Comparison of ENCODE assay signal across 8 cellular contexts in the genomic region with DNA sequence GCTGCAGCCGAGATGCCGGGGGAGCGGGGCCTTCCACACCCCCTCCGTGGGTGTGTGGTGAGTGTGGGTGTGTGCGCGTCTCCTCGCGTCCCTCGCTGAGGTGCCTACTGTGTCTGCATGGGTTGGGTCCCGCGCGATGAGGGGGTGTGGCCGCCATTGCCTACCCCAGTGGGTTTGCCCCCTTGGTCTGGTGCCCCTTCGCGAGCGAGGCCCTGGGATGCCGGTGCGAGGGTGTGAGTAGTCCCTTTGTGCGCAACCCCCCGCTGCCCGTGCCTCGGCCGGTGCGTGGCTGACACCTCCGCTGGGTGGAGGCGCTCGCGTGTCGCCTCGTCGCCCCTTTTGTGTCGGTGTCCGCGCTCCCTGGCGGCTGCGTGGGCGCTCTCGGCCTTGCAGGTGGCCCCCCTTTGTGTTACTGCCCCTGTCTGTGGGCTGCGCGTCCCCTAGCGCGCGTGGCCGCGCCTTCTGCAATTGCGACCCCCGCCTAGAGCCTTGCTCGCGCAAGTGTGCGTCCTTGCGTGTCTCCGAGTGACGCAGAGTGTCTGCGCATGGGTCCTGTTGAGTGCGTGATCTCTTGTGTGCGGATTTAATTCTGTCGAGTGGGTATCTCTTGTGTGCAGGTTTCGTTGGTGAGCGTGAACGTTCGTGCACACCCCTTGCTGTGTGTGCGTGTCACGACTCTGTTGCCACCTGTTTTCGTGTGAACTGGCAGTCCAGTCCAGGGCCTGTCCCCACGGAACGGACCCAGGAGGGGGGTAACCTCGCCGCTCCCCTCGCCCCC. TPM values are rescaled to one million over a fixed set of nuclear protein-coding genes. Genes with fewer than 3 reads are reported as not detected.
DNase-seq lines count a peak whose midpoint lies in the region; FAIRE-seq and TF ChIP-seq lines count a peak whose summit lies in the region.

No MANE protein-coding gene starts in this region.

- H2BK120ac ChIP-seq in mesenchymal stem cell (ENCODE audit: low read depth, low read length) = peak overlapping the region; percentile 80

- H2AFZ ChIP-seq in mesenchymal stem cell (ENCODE audit: low read depth, low read length) = peak overlapping the region; percentile 87

- H4K91ac ChIP-seq in mesenchymal stem cell (ENCODE audit: low read length) = peak overlapping the region; percentile 74

- peak overlapping the region; percentile 83 for H2BK5ac ChIP-seq in mesenchymal stem cell (ENCODE audit: low read depth, low read length, poor library complexity, severe bottlenecking)

- H2AK5ac ChIP-seq in mesenchymal stem cell (ENCODE audit: low read length, severe bottlenecking) = peak overlapping the region; percentile 39

- peaks cover 0 to 19% of the 10 kb centered on the region in 2 experiments for H3K36me3 ChIP-seq in mesenchymal stem cell (ENCODE audit: control insufficient read depth in 1 of 2, insufficient read depth in 2 of 2, low read depth in 1 of 2, low read length in 2 of 2)

- H4K8ac ChIP-seq in mesenchymal stem cell (ENCODE audit: low read length) = peak overlapping the region; percentile 94

- H3K9ac ChIP-seq in mesenchymal stem cell (ENCODE audit: low read length) = peak overlapping the region; percentile 81

- peak overlapping the region; percentile 95 for H2BK15ac ChIP-seq in mesenchymal stem cell (ENCODE audit: low read depth, poor library complexity, severe bottlenecking)

- WGBS in mesenchymal stem cell = under 1% methylated on average over 63 of the region's 69 CpGs

- no peaks in the 10 kb centered on the region for H3K27me3 ChIP-seq in mesenchymal stem cell (ENCODE audit: control insufficient read depth in 1 of 2, insufficient read depth in 1 of 2, low read length in 2 of 2)

- H3K79me1 ChIP-seq in mesenchymal stem cell (replicated peaks; ENCODE audit: low read length, poor library complexity, severe bottlenecking) = peaks cover 16% of the 10 kb centered on the region

- peak overlapping the region; percentile 91 to 99 for H3K18ac ChIP-seq in mesenchymal stem cell (ENCODE audit: low read depth in 1 of 2, low read length in 2 of 2)

- H3K9me3 ChIP-seq in mesenchymal stem cell (ENCODE audit: control insufficient read depth, low read length) = no peaks in the 10 kb centered on the region

- peak overlapping the region; percentile 46 for H3K27ac ChIP-seq in mesenchymal stem cell (ENCODE audit: low read length, poor library complexity, severe bottlenecking)

- peak overlapping the region in 1 of 2 experiments; percentile 100 for H3K14ac ChIP-seq in mesenchymal stem cell (ENCODE audit: low read length in 2 of 2)

- peak overlapping the region; percentile 69 to 100 for H3K4ac ChIP-seq in mesenchymal stem cell (ENCODE audit: low read depth in 1 of 2, low read length in 2 of 2)

- peaks cover 5% of the 10 kb centered on the region for H3K4me1 ChIP-seq in mesenchymal stem cell (ENCODE audit: control insufficient read depth, insufficient read depth, low read depth, low read length)

- peak; percentile 35 for TF ChIP-seq POLR2A in GM12891 (IDR thresholded peaks at IDR 0.05; ENCODE audit: low read depth, low read length)

- TF ChIP-seq CTCF in HFF-Myc (IDR thresholded peaks at IDR 0.05; ENCODE audit: low read depth, low read length, missing control alignments) = no peak

- H3K4me3 ChIP-seq in HFF-Myc (replicated peaks; ENCODE audit: low read depth, low read length) = peak overlapping the region; percentile 94
- H3K4me3 ChIP-seq in mesenchymal stem cell (ENCODE audit: insufficient read depth in 1 of 2, low read depth in 1 of 2, low read length in 2 of 2) = peak overlapping the region; percentile 84 to 98

- DNase-seq in GM12891 (ENCODE audit: insufficient read length, low spot score) = peak; percentile 27
- no peak for DNase-seq in HFF-Myc (ENCODE audit: extremely low read depth, low read depth)
- DNase-seq in NCI-H1105 (lab: John Stamatoyannopoulos, UW) = peak; percentile 14
- DNase-seq in activated CD4-positive, alpha-beta T cell treated with anti-CD3 and anti-CD28 coated beads, Interleukin-2, amount 50 U/mL, for 24 hours (ENCODE audit: low read depth in 1 of 2, low spot score in 1 of 2) = peak; percentile 32 to 44
- DNase-seq in effector CD4-positive, alpha-beta T cell = peak; percentile 65
- peak; percentile 78 for DNase-seq in mesenchymal stem cell
- peak; percentile 25 for DNase-seq in stimulated activated CD8-positive, alpha-beta memory T cell treated with anti-CD3 and anti-CD28 coated beads, Interleukin-15, amount 100 ng/mL, for 24 hours (ENCODE audit: low read depth)
- no peak for DNase-seq in epidermal melanocyte (ENCODE audit: insufficient read length, low spot score)

- H3K23ac ChIP-seq in mesenchymal stem cell (ENCODE audit: low read length in 2 of 2) = peak overlapping the region in 1 of 2 experiments; percentile 100

- H3K4me2 ChIP-seq in mesenchymal stem cell (ENCODE audit: low read length, poor library complexity, severe bottlenecking) = peak overlapping the region; percentile 73

- FAIRE-seq in GM12891 (lab: Jason Lieb, UNC) = peak; percentile 72

- H2BK12ac ChIP-seq in mesenchymal stem cell (ENCODE audit: low read length in 2 of 2) = peak overlapping the region in 1 of 2 experiments; percentile 95

TF ChIP-seq in GM12891, 5 proteins besides CTCF, POLR2A, EP300 and RAD21:
- no peak for TF ChIP-seq POU2F2 (IDR thresholded peaks at IDR 0.05; ENCODE audit: low read depth, low read length)
- no peak for TF ChIP-seq POLR2AphosphoS5 (IDR thresholded peaks at IDR 0.05; ENCODE audit: low read depth, low read length)
- no peak; the same call in 1 of the 2 replicates for TF ChIP-seq TAF1 (IDR thresholded peaks at IDR 0.05; ENCODE audit: low read depth, low read length)
- TF ChIP-seq PAX5 (IDR thresholded peaks at IDR 0.05; ENCODE audit: insufficient read depth, low read length, severe bottlenecking) = no peak
- no peak for TF ChIP-seq SPI1 (IDR thresholded peaks at IDR 0.05; ENCODE audit: low read depth, low read length)

RNA-seq across cellular contexts. Expression of gene TTC3, which starts 0.6 kb away (rescaled TPM):
- 50.3 TPM for polyA plus RNA-seq in GM12891 (2012; ENCODE audit: low read depth, missing spikeins)
- 144 TPM for polyA plus RNA-seq in mesenchymal stem cell (2013, experiment 1 of 2)
- 137 TPM for polyA plus RNA-seq in mesenchymal stem cell (2013, experiment 2 of 2)

RNA-seq across cellular contexts. Expression of gene PIGP, which starts 0.7 kb away (rescaled TPM):
- 20.6 TPM for polyA plus RNA-seq in GM12891 (2012; ENCODE audit: low read depth, missing spikeins)
- 19.3 TPM for polyA plus RNA-seq in mesenchymal stem cell (2013, experiment 1 of 2)
- 20.5 TPM for polyA plus RNA-seq in mesenchymal stem cell (2013, experiment 2 of 2)

Comparison
In these comparisons a context has a peak if more than half of its experiments do, and no peak if none do; other contexts are left out.
1. DNase-seq: peak in GM12891 (single experiment), NCI-H1105 (single experiment), activated CD4-positive, alpha-beta T cell treated with anti-CD3 and anti-CD28 coated beads, Interleukin-2, amount 50 U/mL, for 24 hours (2 of 2), effector CD4-positive, alpha-beta T cell (single experiment), mesenchymal stem cell (single experiment) and stimulated activated CD8-positive, alpha-beta memory T cell treated with anti-CD3 and anti-CD28 coated beads, Interleukin-15, amount 100 ng/mL, for 24 hours (single experiment); none in HFF-Myc (single experiment) and epidermal melanocyte (single experiment).